In the genomic region with DNA sequence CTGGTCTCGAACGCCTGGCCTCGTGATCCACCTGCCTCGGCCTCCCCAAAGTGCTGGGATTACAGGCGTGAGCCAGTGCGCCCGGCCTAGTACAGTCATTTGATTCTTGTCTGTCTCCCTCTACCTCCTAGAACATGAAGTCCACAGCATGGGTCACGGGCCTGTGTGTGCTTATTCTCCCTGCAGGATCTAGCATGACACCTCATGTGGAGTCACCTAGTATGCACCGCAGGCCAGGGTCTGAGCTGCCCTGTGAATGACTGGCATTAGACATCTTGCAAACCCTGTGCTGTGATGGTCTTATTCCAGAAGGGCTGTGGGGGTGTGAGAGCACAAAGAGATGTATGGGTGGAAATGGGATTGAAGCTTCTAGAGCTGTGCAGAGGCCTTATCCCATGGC, we compare ENCODE assay signal across 21 cellular contexts.
A peak's percentile ranks its signal among the peaks of the same experiment; 100 is the strongest.
DNase-seq lines count a peak whose midpoint lies in the region; ATAC-seq and TF ChIP-seq lines count a peak whose summit lies in the region.
"Had no signal": no experiment of that assay in that cellular context is flagged by ENCODE, and none has a peak within 500 bp of the region (broad histone marks: within the 10 kb centered on the region; RNA-seq: fewer than 3 reads in every experiment).

No MANE protein-coding gene starts in this region.

- no peak overlapping the region for H3K4me3 ChIP-seq in CD4-positive, CD25-positive, alpha-beta regulatory T cell (ENCODE audit: low read depth, low read length)
- no peak overlapping the region for H3K4me3 ChIP-seq in HEK293 (ENCODE audit: low read depth, low read length)
- no peak overlapping the region for H3K4me3 ChIP-seq in trophoblast cell (ENCODE audit: low read depth, low read length)
- H3K4me3 ChIP-seq in vagina, result no peak overlapping the region
- H3K4me3 ChIP-seq in testis, result no peak overlapping the region
- H3K4me3 ChIP-seq: BLaER1 treated with 17β-estradiol and CSF1 and Interleukin-3, amounts not matched to agents 10 nM and 100 nM; GM12878; GM23248 had no signal

- H3K4me1 Mint-ChIP-seq in CD4-positive, CD25-positive, alpha-beta regulatory T cell, result peaks cover 0 to 9% (median 1%) of the 10 kb centered on the region in 4 donors

- intact Hi-C loops in vagina (cut with DNase I) (no loop called here), testis (cut with DNase I; ENCODE audit: low total_unique reads) (no loop called here)

- H3K18ac ChIP-seq in trophoblast cell (ENCODE audit: low read length), result peak overlapping the region; percentile 11

- H3K27ac ChIP-seq in CD4-positive, CD25-positive, alpha-beta regulatory T cell (ENCODE audit: insufficient read depth, low read length, poor library complexity, severe bottlenecking), result no peak overlapping the region
- H3K27ac ChIP-seq in HEK293 (ENCODE audit: extremely low read depth, low read depth, low read length), result no peak overlapping the region
- no peak overlapping the region for H3K27ac ChIP-seq in trophoblast cell (ENCODE audit: low read depth, low read length)
- H3K27ac ChIP-seq in vagina, result peak overlapping the region; percentile 6
- no peak overlapping the region for H3K27ac ChIP-seq in testis
- H3K27ac ChIP-seq: BLaER1 treated with 17β-estradiol and CSF1 and Interleukin-3, amounts not matched to agents 10 nM and 100 nM; GM23248 had no signal

- no peak overlapping the region for H3K23ac ChIP-seq in trophoblast cell (ENCODE audit: low read length)

- DNase-seq in CD4-positive, CD25-positive, alpha-beta regulatory T cell, result no peak
- DNase-seq in trophoblast cell (no peak), vagina (ENCODE audit: extremely low spot score in 2 of 2) (no peak), DMS53 treated with DMSO at 0.1 percent for 48 hours (lab: John Stamatoyannopoulos, UW; ENCODE audit: unreplicated experiment) (no peak), testis (no peak)
- DNase-seq: 8988T; Caco-2; CD4-positive, alpha-beta T cell; DMS153; DMS79 treated with DMSO at 0.1 percent for 48 hours; GF-D8; GM23248; KBM-7 had no signal

- TF ChIP-seq CTCF in HEK293 (tag by site-specific recombination; IDR thresholded peaks at IDR 0.05), result no peak
- TF ChIP-seq CTCF in vagina (IDR thresholded peaks at IDR 0.05), result no peak
- TF ChIP-seq CTCF in testis (IDR thresholded peaks at IDR 0.05), result no peak

- no peak overlapping the region for H3K9ac ChIP-seq in trophoblast cell (ENCODE audit: low read length)
- H3K9ac ChIP-seq: BLaER1 treated with 17β-estradiol and CSF1 and Interleukin-3, amounts not matched to agents 10 nM and 100 nM; GM23248 had no signal

- no peak overlapping the region for H2BK120ac ChIP-seq in trophoblast cell (ENCODE audit: insufficient read depth, low read length, poor library complexity)

- POLR2A ChIA-PET in HEK293 (lab: Yijun Ruan, JAX), result no interaction called here

- no peaks in the 10 kb centered on the region for H3K79me2 ChIP-seq in trophoblast cell (ENCODE audit: control insufficient read depth, insufficient read depth, low read length, poor library complexity)

- no peaks in the 10 kb centered on the region for H3K9me3 Mint-ChIP-seq in CD4-positive, CD25-positive, alpha-beta regulatory T cell
- H3K9me3 Mint-ChIP-seq: CD4-positive, alpha-beta T cell; IgD-negative memory B cell had no signal

- CTCF ChIA-PET in HEK293 (lab: Yijun Ruan, JAX), result interaction anchor here (0.7 to 1.4 kb wide), 3 partner anchors 25 to 299 kb away, joined by 4 to 5 read pairs (median 4); no protein-coding TSS in a partner anchor

- H2AK5ac ChIP-seq in trophoblast cell (ENCODE audit: low read length), result no peak overlapping the region

- peaks cover 4% of the 10 kb centered on the region for H3K27me3 Mint-ChIP-seq in CD4-positive, CD25-positive, alpha-beta regulatory T cell
- H3K27me3 Mint-ChIP-seq: B cell; CD4-positive, alpha-beta T cell; IgD-negative memory B cell had no signal

- no peak overlapping the region for H2BK12ac ChIP-seq in trophoblast cell (ENCODE audit: low read length)

- H3K36me3 Mint-ChIP-seq in CD4-positive, CD25-positive, alpha-beta regulatory T cell, result peaks cover 32% of the 10 kb centered on the region

- no peak overlapping the region for H4K91ac ChIP-seq in trophoblast cell (ENCODE audit: low read depth, low read length)

- peak overlapping the region in 2 of 3 donors; percentile 49 to 74 for H3K27ac Mint-ChIP-seq in CD4-positive, CD25-positive, alpha-beta regulatory T cell
- H3K27ac Mint-ChIP-seq: B cell; CD4-positive, alpha-beta T cell; IgD-negative memory B cell had no signal

- no CpG with 5 or more reads among the region's 9 CpGs for WGBS in trophoblast cell (ENCODE audit: extremely low coverage, insufficient coverage, insufficient read length)
- 97 to 98% methylated on average over 9 of the region's 9 CpGs for WGBS in testis, 2 donors

- H3K4me1 ChIP-seq in CD4-positive, CD25-positive, alpha-beta regulatory T cell (ENCODE audit: control insufficient read depth, insufficient read depth, low read length, poor library complexity, severe bottlenecking), result no peaks in the 10 kb centered on the region
- H3K4me1 ChIP-seq in HEK293 (ENCODE audit: control insufficient read depth, insufficient read depth, low read length), result peaks cover 7% of the 10 kb centered on the region; the same call in 1 of the 2 replicates
- peaks cover 0 to 6% of the 10 kb centered on the region in 2 experiments for H3K4me1 ChIP-seq in trophoblast cell (ENCODE audit: control insufficient read depth in 1 of 2, insufficient read depth in 2 of 2, low read length in 2 of 2)
- H3K4me1 ChIP-seq in vagina, result peaks cover 6% of the 10 kb centered on the region
- H3K4me1 ChIP-seq in testis, result peaks cover 9% of the 10 kb centered on the region

- no peak overlapping the region for H2BK5ac ChIP-seq in trophoblast cell (ENCODE audit: low read depth, low read length, poor library complexity)

- TF ChIP-seq POLR2A in vagina (IDR thresholded peaks at IDR 0.05) (no peak), testis (IDR thresholded peaks at IDR 0.05) (no peak)

- no peak overlapping the region for H4K8ac ChIP-seq in trophoblast cell (ENCODE audit: low read depth, low read length)

- H4K12ac ChIP-seq in trophoblast cell (ENCODE audit: low read depth, low read length), result no peak overlapping the region

- H3K79me1 ChIP-seq in trophoblast cell (ENCODE audit: low read length), result no peaks in the 10 kb centered on the region

- ATAC-seq in CD4-positive, CD25-positive, alpha-beta regulatory T cell (ENCODE audit: low read depth in 2 of 2), result no peak
- no peak for ATAC-seq in GM19467 (IDR thresholded peaks at IDR 0.05; ENCODE audit: unreplicated experiment)
- ATAC-seq: GM12878, HCT116, HepG2 had no signal

- no peak overlapping the region for H3K4me3 Mint-ChIP-seq in CD4-positive, CD25-positive, alpha-beta regulatory T cell
- H3K4me3 Mint-ChIP-seq: B cell; CD4-positive, alpha-beta T cell; IgD-negative memory B cell had no signal

- no peaks in the 10 kb centered on the region for H3K27me3 ChIP-seq in CD4-positive, CD25-positive, alpha-beta regulatory T cell (ENCODE audit: control insufficient read depth, insufficient read depth, low read length)
- no peaks in the 10 kb centered on the region for H3K27me3 ChIP-seq in trophoblast cell (ENCODE audit: insufficient read depth, low read length)
- H3K27me3 ChIP-seq in vagina, result no peaks in the 10 kb centered on the region
- no peaks in the 10 kb centered on the region for H3K27me3 ChIP-seq in testis
- H3K27me3 ChIP-seq: BLaER1 treated with 17β-estradiol and CSF1 and Interleukin-3, amounts not matched to agents 10 nM and 100 nM had no signal

- H3K4me2 ChIP-seq in trophoblast cell (ENCODE audit: low read length), result no peak overlapping the region
- H3K4me2 ChIP-seq: BLaER1 treated with 17β-estradiol and CSF1 and Interleukin-3, amounts not matched to agents 10 nM and 100 nM had no signal

- H3K9me3 ChIP-seq in CD4-positive, CD25-positive, alpha-beta regulatory T cell (ENCODE audit: control insufficient read depth in 2 of 2, low read length in 2 of 2), result no peaks in the 10 kb centered on the region
- H3K9me3 ChIP-seq in HEK293 (ENCODE audit: control insufficient read depth, insufficient read depth, low read depth, low read length) (no peaks in the 10 kb centered on the region), trophoblast cell (ENCODE audit: insufficient read depth, low read depth, low read length) (peaks cover 1% of the 10 kb centered on the region), vagina (no peaks in the 10 kb centered on the region), testis (no peaks in the 10 kb centered on the region)
- H3K9me3 ChIP-seq: BLaER1 treated with 17β-estradiol and CSF1 and Interleukin-3, amounts not matched to agents 10 nM and 100 nM; Caco-2 had no signal

- no peak overlapping the region for H3K14ac ChIP-seq in trophoblast cell (ENCODE audit: low read length)

- H2AFZ ChIP-seq in trophoblast cell (ENCODE audit: insufficient read depth, low read length, poor library complexity), result no peak overlapping the region
- H2AFZ ChIP-seq: GM23248 had no signal

- peaks cover 3% of the 10 kb centered on the region for H3K36me3 ChIP-seq in CD4-positive, CD25-positive, alpha-beta regulatory T cell (ENCODE audit: control insufficient read depth, insufficient read depth, low read length)
- peaks cover 0 to 6% of the 10 kb centered on the region in 2 experiments; a peak in 2 of 3 replicates for H3K36me3 ChIP-seq in HEK293 (ENCODE audit: control insufficient read depth in 2 of 2, insufficient read depth in 1 of 2, low read length in 2 of 2)
- H3K36me3 ChIP-seq in trophoblast cell (ENCODE audit: control insufficient read depth in 1 of 2, insufficient read depth in 2 of 2, low read length in 2 of 2), result peaks cover 13 to 19% of the 10 kb centered on the region in 2 experiments
- no peaks in the 10 kb centered on the region for H3K36me3 ChIP-seq in vagina
- no peaks in the 10 kb centered on the region for H3K36me3 ChIP-seq in testis (ENCODE audit: low read depth, missing control alignments)

- no peak overlapping the region for H3K4ac ChIP-seq in trophoblast cell (ENCODE audit: low read depth, low read length)

TF ChIP-seq in HEK293, 187 proteins besides CTCF, POLR2A, EP300 and RAD21 (continues in another document):
- peak; percentile 40; the same call in 1 of the 2 replicates for TF ChIP-seq ZIC2 (tag by site-specific recombination; IDR thresholded peaks at IDR 0.05)
- TF ChIP-seq, protein P1, sequence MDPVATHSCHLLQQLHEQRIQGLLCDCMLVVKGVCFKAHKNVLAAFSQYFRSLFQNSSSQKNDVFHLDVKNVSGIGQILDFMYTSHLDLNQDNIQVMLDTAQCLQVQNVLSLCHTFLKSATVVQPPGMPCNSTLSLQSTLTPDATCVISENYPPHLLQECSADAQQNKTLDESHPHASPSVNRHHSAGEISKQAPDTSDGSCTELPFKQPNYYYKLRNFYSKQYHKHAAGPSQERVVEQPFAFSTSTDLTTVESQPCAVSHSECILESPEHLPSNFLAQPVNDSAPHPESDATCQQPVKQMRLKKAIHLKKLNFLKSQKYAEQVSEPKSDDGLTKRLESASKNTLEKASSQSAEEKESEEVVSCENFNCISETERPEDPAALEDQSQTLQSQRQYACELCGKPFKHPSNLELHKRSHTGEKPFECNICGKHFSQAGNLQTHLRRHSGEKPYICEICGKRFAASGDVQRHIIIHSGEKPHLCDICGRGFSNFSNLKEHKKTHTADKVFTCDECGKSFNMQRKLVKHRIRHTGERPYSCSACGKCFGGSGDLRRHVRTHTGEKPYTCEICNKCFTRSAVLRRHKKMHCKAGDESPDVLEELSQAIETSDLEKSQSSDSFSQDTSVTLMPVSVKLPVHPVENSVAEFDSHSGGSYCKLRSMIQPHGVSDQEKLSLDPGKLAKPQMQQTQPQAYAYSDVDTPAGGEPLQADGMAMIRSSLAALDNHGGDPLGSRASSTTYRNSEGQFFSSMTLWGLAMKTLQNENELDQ (tag by site-specific recombination; IDR thresholded peaks at IDR 0.05; ENCODE audit: low read depth), result no peak
